In genomic region chr1:13725714-13726175, GRCh38 we compare ENCODE assay signal across 8 cellular contexts. TPM values are rescaled to one million over a fixed set of nuclear protein-coding genes. Genes with fewer than 3 reads are reported as not detected.
DNase-seq lines count a peak whose midpoint lies in the region; ATAC-seq, FAIRE-seq and TF ChIP-seq lines count a peak whose summit lies in the region.

No MANE protein-coding gene starts in this region.

- H3K27me3 ChIP-seq in SK-N-SH (ENCODE audit: insufficient read depth) (no peaks in the 10 kb centered on the region), astrocyte (ENCODE audit: insufficient read depth, low read length) (no peaks in the 10 kb centered on the region), left lung (no peaks in the 10 kb centered on the region), tibial nerve (no peaks in the 10 kb centered on the region)

- TF ChIP-seq POLR2A in tibial nerve (IDR thresholded peaks at IDR 0.05): no peak

- H3K9me2 ChIP-seq in SK-N-SH: no peaks in the 10 kb centered on the region

- TF ChIP-seq EP300 in SK-N-SH (IDR thresholded peaks at IDR 0.05; ENCODE audit: borderline replicate concordance in 1 of 2, low read depth in 1 of 2, low read length in 1 of 2) (no peak), tibial nerve (IDR thresholded peaks at IDR 0.05) (no peak)

- no peaks in the 10 kb centered on the region for H3K36me3 ChIP-seq in SK-N-SH (replicated peaks in 1 of 2; ENCODE audit: control insufficient read depth in 1 of 2, insufficient read depth in 2 of 2, low read length in 1 of 2)
- no peaks in the 10 kb centered on the region for H3K36me3 ChIP-seq in astrocyte (ENCODE audit: insufficient read depth, low read length)
- no peaks in the 10 kb centered on the region for H3K36me3 ChIP-seq in left lung
- H3K36me3 ChIP-seq in tibial nerve: no peaks in the 10 kb centered on the region

- H3K4me3 ChIP-seq in SK-N-SH (ENCODE audit: low read depth in 2 of 2, low read length in 1 of 2) (no peak overlapping the region), astrocyte (ENCODE audit: insufficient read depth, low read depth, low read length) (no peak overlapping the region), left lung (no peak overlapping the region), tibial nerve (no peak overlapping the region)

- POLR2A ChIA-PET in SK-N-SH (lab: Yijun Ruan, JAX): no interaction called here

- DNase-seq in SK-N-SH (peak; percentile 26), astrocyte (ENCODE audit: low read depth) (peak; percentile 79), left lung (no peak), tibial nerve (ENCODE audit: low spot score in 2 of 2) (no peak), pons (ENCODE audit: low spot score) (no peak)

- FAIRE-seq in astrocyte (lab: Jason Lieb, UNC): no peak

- H3K9me3 ChIP-seq in SK-N-SH (no peaks in the 10 kb centered on the region), astrocyte (ENCODE audit: insufficient read depth, low read depth, low read length) (no peaks in the 10 kb centered on the region), left lung (no peaks in the 10 kb centered on the region), tibial nerve (no peaks in the 10 kb centered on the region)

- H3K4me2 ChIP-seq in SK-N-SH: no peak overlapping the region
- H3K4me2 ChIP-seq in astrocyte (ENCODE audit: low read length): no peak overlapping the region

- peak; percentile 39 for TF ChIP-seq RAD21 in SK-N-SH (IDR thresholded peaks at IDR 0.05; ENCODE audit: low read length)

- peak overlapping the region; percentile 88 for H3K27ac Mint-ChIP-seq in astrocyte (ENCODE audit: unreplicated experiment)

- H3K4me1 ChIP-seq in SK-N-SH (ENCODE audit: control insufficient read depth in 1 of 2, insufficient read depth in 2 of 2, low read depth in 1 of 2, low read length in 1 of 2): no peaks in the 10 kb centered on the region
- no peaks in the 10 kb centered on the region for H3K4me1 ChIP-seq in astrocyte (ENCODE audit: insufficient read depth, low read length)
- peaks cover 0 to 39% of the 10 kb centered on the region in 2 donors for H3K4me1 ChIP-seq in left lung
- no peaks in the 10 kb centered on the region for H3K4me1 ChIP-seq in tibial nerve

- H3K9ac ChIP-seq in SK-N-SH (no peak overlapping the region), astrocyte (ENCODE audit: low read length) (no peak overlapping the region)

- H3K4me1 Mint-ChIP-seq in astrocyte (ENCODE audit: low read depth, unreplicated experiment): peaks cover 32% of the 10 kb centered on the region

- H3K79me2 ChIP-seq in SK-N-SH (ENCODE audit: insufficient read depth) (no peaks in the 10 kb centered on the region; the same call in 1 of the 2 replicates), astrocyte (ENCODE audit: insufficient read depth, low read length) (peaks cover 16% of the 10 kb centered on the region)

- H3K27me3 Mint-ChIP-seq in astrocyte (ENCODE audit: low read depth, unreplicated experiment): no peaks in the 10 kb centered on the region

- CTCF ChIA-PET in SK-N-SH (lab: Yijun Ruan, JAX): interaction anchor here (1.1 to 2.5 kb wide), 12 partner anchors 9 to 69 kb away, joined by 3 to 9 read pairs (median 4); no protein-coding TSS in a partner anchor

- no peak overlapping the region for H2AFZ ChIP-seq in SK-N-SH (ENCODE audit: low read depth)
- no peak overlapping the region for H2AFZ ChIP-seq in astrocyte (ENCODE audit: low read depth, low read length)

- peaks cover 4% of the 10 kb centered on the region for H3K36me3 Mint-ChIP-seq in astrocyte (ENCODE audit: low read depth, unreplicated experiment)

- TF ChIP-seq CTCF in 22Rv1 (IDR thresholded peaks at IDR 0.05): peak; percentile 44
- TF ChIP-seq CTCF in GM12874 (IDR thresholded peaks at IDR 0.05; ENCODE audit: insufficient read depth, low read depth, low read length): peak; percentile 57; the same call in 1 of the 2 replicates
- TF ChIP-seq CTCF in SK-N-SH (IDR thresholded peaks at IDR 0.05): peak; percentile 50
- TF ChIP-seq CTCF in astrocyte (IDR thresholded peaks at IDR 0.05; ENCODE audit: insufficient read depth, low read depth, low read length): peak; percentile 43
- peak; percentile 16 to 17 for TF ChIP-seq CTCF in left lung (IDR thresholded peaks at IDR 0.05)
- peak in 4 of 5 experiments; percentile 14 to 30 (median 23) for TF ChIP-seq CTCF in tibial nerve (IDR thresholded peaks at IDR 0.05)

- H3K27ac ChIP-seq in 22Rv1: no peak overlapping the region
- no peak overlapping the region for H3K27ac ChIP-seq in SK-N-SH (ENCODE audit: low read depth in 2 of 2, low read length in 1 of 2)
- H3K27ac ChIP-seq in astrocyte (ENCODE audit: low read depth, low read length): peak overlapping the region; percentile 53
- no peak overlapping the region for H3K27ac ChIP-seq in left lung
- H3K27ac ChIP-seq in tibial nerve: no peak overlapping the region

- no peaks in the 10 kb centered on the region for H3K9me3 Mint-ChIP-seq in astrocyte (ENCODE audit: unreplicated experiment)

- ATAC-seq in left lung (peak; percentile 65), HG03196 (IDR thresholded peaks at IDR 0.05; ENCODE audit: unreplicated experiment) (no peak)

- H4K20me1 ChIP-seq in SK-N-SH (ENCODE audit: insufficient read depth) (no peaks in the 10 kb centered on the region), astrocyte (ENCODE audit: insufficient read depth, low read length) (peaks cover 24% of the 10 kb centered on the region)

- 69% methylated on average over 3 of the region's 4 CpGs for WGBS in SK-N-SH (ENCODE audit: low lambda C conversion rate)
- WGBS in tibial nerve, 2 donors: 55 to 62% methylated on average over 4 of the region's 4 CpGs

- no peaks in the 10 kb centered on the region for H3F3A ChIP-seq in SK-N-SH (replicated peaks; ENCODE audit: insufficient read depth)

- H3K4me3 Mint-ChIP-seq in astrocyte (ENCODE audit: unreplicated experiment): no peak overlapping the region

- intact Hi-C loops in left lung (cut with DNase I): no loop called here

TF ChIP-seq in SK-N-SH, 30 proteins besides CTCF, POLR2A, EP300 and RAD21:
- TF ChIP-seq SMC3 (IDR thresholded peaks at IDR 0.05; ENCODE audit: low read depth, low read length) (peak; percentile 54), PBX3 (IDR thresholded peaks at IDR 0.05) (no peak)

RNA-seq across cellular contexts. Expression of gene PRDM2, which starts 25.8 kb away (rescaled TPM):
- polyA plus RNA-seq in SK-N-SH (2012; rRNA removed): 7.2 and 7.4 TPM in 2 replicates
- 6.5 and 6.7 TPM in 2 replicates for polyA plus RNA-seq in SK-N-SH (2012; cell fraction: cytosol; rRNA removed)
- 27.2 and 29.4 TPM in 2 replicates for polyA plus RNA-seq in SK-N-SH (2012; cell fraction: nucleus; rRNA removed)
- total RNA-seq in astrocyte (48.8 and 49.0 TPM in 2 replicates), left lung (10 to 100 TPM; 39.6 to 42.7 TPM), tibial nerve (10 to 100 TPM; 26.4 to 48.8 (median 46.5) TPM)

Comparison
In these comparisons a context has a peak if more than half of its experiments do, and no peak if none do; other contexts are left out.
1. DNase-seq: peak in SK-N-SH (single experiment) and astrocyte (single experiment); none in left lung (0 of 2), tibial nerve (0 of 2) and pons (single experiment).
2. Peak in every context shown above with its lines, with median percentiles within 50 percentile points of each other: CTCF ChIP-seq.